Comparison of ENCODE assay signal across 9 cellular contexts in the genomic region with DNA sequence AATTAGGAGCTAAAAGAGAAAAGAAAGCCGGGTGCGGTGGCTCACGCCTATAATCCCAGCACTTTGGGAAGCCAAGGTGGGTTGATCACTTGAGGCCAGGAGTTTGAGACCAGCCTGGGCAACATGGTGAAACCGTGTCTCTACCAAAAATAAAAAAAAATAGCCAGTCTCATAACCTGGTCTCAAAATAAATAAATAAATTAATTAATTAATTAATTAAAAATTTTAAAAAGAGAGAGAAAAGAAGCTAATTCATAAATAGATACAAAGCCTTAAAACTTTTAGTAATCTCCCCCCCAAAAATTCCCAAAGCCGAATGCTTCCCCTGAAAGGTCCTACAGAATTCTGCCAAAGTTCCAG. TPM values are rescaled to one million over a fixed set of nuclear protein-coding genes. Genes with fewer than 3 reads are reported as not detected.
DNase-seq lines count a peak whose midpoint lies in the region; TF ChIP-seq lines count a peak whose summit lies in the region.
"Not testable (repeated sequence)": the region's sequence is repeated elsewhere in the genome, so short reads cannot be mapped to it uniquely, and the experiment has no call there.
"Had no signal": no experiment of that assay in that cellular context is flagged by ENCODE, and none has a peak within 500 bp of the region (broad histone marks: within the 10 kb centered on the region; RNA-seq: fewer than 3 reads in every experiment).

No MANE protein-coding gene starts in this region.

- not testable (repeated sequence) for H3K27me3 ChIP-seq in AG04450 (ENCODE audit: control insufficient read depth, insufficient read depth, low read length); HUES6 (ENCODE audit: control insufficient read depth, insufficient read depth, low read length); esophagus squamous epithelium; mesendoderm (ENCODE audit: insufficient read depth, low read length, poor library complexity); suprapubic skin

- not testable (repeated sequence) for H2BK5ac ChIP-seq in mesendoderm (ENCODE audit: low read length)

- not testable (repeated sequence) for H3K27me3 Mint-ChIP-seq in MCF 10A (ENCODE audit: insufficient read depth, unreplicated experiment)
- H3K27me3 Mint-ChIP-seq in progenitor cell of endocrine pancreas = peaks cover 16% of the 10 kb centered on the region

- not testable (repeated sequence) for H3K36me3 ChIP-seq in HUES6 (ENCODE audit: control insufficient read depth, insufficient read depth, low read length); SK-N-MC (ENCODE audit: insufficient read depth, low read length); esophagus squamous epithelium; mesendoderm (ENCODE audit: control insufficient read depth, insufficient read depth, low read length); suprapubic skin

- H2AK5ac ChIP-seq in mesendoderm (ENCODE audit: low read length) = not testable (repeated sequence)

- WGBS in esophagus squamous epithelium, 2 donors = 56 to 73% methylated on average over 5 of the region's 5 CpGs
- WGBS in mesendoderm (ENCODE audit: extremely low coverage, insufficient coverage, low lambda C conversion rate) = no CpG with 5 or more reads among the region's 5 CpGs
- 81% methylated on average over 5 of the region's 5 CpGs for WGBS in suprapubic skin

- H3K79me2 ChIP-seq in mesendoderm (ENCODE audit: control insufficient read depth, insufficient read depth, low read length) = not testable (repeated sequence)

- H3K36me3 Mint-ChIP-seq in MCF 10A (ENCODE audit: insufficient read depth, unreplicated experiment); progenitor cell of endocrine pancreas (ENCODE audit: insufficient read depth): not testable (repeated sequence)

- H3K4me3 Mint-ChIP-seq in MCF 10A (ENCODE audit: unreplicated experiment) = peak overlapping the region; percentile 46
- H3K4me3 Mint-ChIP-seq in progenitor cell of endocrine pancreas (ENCODE audit: low read depth) = not testable (repeated sequence)

- not testable (repeated sequence) for DNase-seq in AG04450 (ENCODE audit: low read depth, low spot score); SK-N-MC (ENCODE audit: low read depth, low spot score); MCF 10A (ENCODE audit: unreplicated experiment); esophagus squamous epithelium (lab: John Stamatoyannopoulos, UW); mesendoderm; progenitor cell of endocrine pancreas (ENCODE audit: low spot score, unreplicated experiment); suprapubic skin (ENCODE audit: low spot score in 2 of 2)

- peak overlapping the region; percentile 91 for H3K27ac Mint-ChIP-seq in MCF 10A (ENCODE audit: low read depth, unreplicated experiment)
- peak overlapping the region; percentile 83 for H3K27ac Mint-ChIP-seq in progenitor cell of endocrine pancreas

- H3K9me3 Mint-ChIP-seq in MCF 10A (ENCODE audit: unreplicated experiment); progenitor cell of endocrine pancreas (ENCODE audit: low read depth): not testable (repeated sequence)

- intact Hi-C loops in MCF 10A (cut with micrococcal nuclease) = loop anchor here (1.0 to 2.0 kb wide), 3 partner anchors 44 to 113 kb away; no protein-coding TSS in a partner anchor
- intact Hi-C loops in esophagus squamous epithelium (cut with DNase I) = loop anchor here (10.0 kb wide), 1 partner anchor 146 kb away; no protein-coding TSS in a partner anchor

- not testable (repeated sequence) for TF ChIP-seq POLR2A in esophagus squamous epithelium (IDR thresholded peaks at IDR 0.05); suprapubic skin (IDR thresholded peaks at IDR 0.05)

- not testable (repeated sequence) for H3K4me3 ChIP-seq in AG04450 (ENCODE audit: low read depth, low read length); HUES6 (ENCODE audit: low read depth, low read length); esophagus squamous epithelium; mesendoderm (ENCODE audit: low read length); suprapubic skin
- peak overlapping the region; percentile 67 for H3K4me3 ChIP-seq in SK-N-MC

- H3K9me3 ChIP-seq in AG04450 (ENCODE audit: control insufficient read depth, insufficient read depth, low read length); HUES6 (ENCODE audit: control insufficient read depth, insufficient read depth, low read depth, low read length); SK-N-MC (ENCODE audit: low read depth, low read length); esophagus squamous epithelium; suprapubic skin: not testable (repeated sequence)

- TF ChIP-seq CTCF in AG04450 (IDR thresholded peaks at IDR 0.05; ENCODE audit: low read depth, low read length); MCF 10A (IDR thresholded peaks at IDR 0.05; ENCODE audit: unreplicated experiment); esophagus squamous epithelium (IDR thresholded peaks at IDR 0.05); progenitor cell of endocrine pancreas (IDR thresholded peaks at IDR 0.05; ENCODE audit: unreplicated experiment); suprapubic skin (IDR thresholded peaks at IDR 0.05): not testable (repeated sequence)

- H3K79me1 ChIP-seq in mesendoderm (ENCODE audit: low read length) = not testable (repeated sequence)

- not testable (repeated sequence) for H2BK15ac ChIP-seq in mesendoderm (replicated peaks; ENCODE audit: low read depth)

- not testable (repeated sequence) for H4K5ac ChIP-seq in mesendoderm (ENCODE audit: low read length)

- POLR2A ChIA-PET in AG04450 (lab: Yijun Ruan, JAX) = interaction anchor here (1.6 kb wide), 1 partner anchor 79 kb away, joined by 4 read pairs; no protein-coding TSS in a partner anchor
- POLR2A ChIA-PET in MCF 10A (lab: Yijun Ruan, JAX) = interaction anchor here (0.8 to 6.7 kb wide), 14 partner anchors 10 to 167 kb away, joined by 3 to 111 read pairs (median 7); partner anchors contain the start of gene PIM1

- peaks cover 31% of the 10 kb centered on the region for H3K4me1 Mint-ChIP-seq in MCF 10A (ENCODE audit: insufficient read depth, unreplicated experiment)
- H3K4me1 Mint-ChIP-seq in progenitor cell of endocrine pancreas (ENCODE audit: low read depth) = not testable (repeated sequence)

- H3K23ac ChIP-seq in mesendoderm (ENCODE audit: low read length) = not testable (repeated sequence)

- H3K18ac ChIP-seq in mesendoderm (ENCODE audit: low read length) = not testable (repeated sequence)

- CTCF ChIA-PET in AG04450 (lab: Charles Lee) = interaction anchor here (0.7 to 4.9 kb wide), 7 partner anchors 8 to 151 kb away, joined by 3 to 36 read pairs (median 7); no protein-coding TSS in a partner anchor
- CTCF ChIA-PET in MCF 10A (lab: Yijun Ruan, JAX) = interaction anchor here (0.6 to 19.6 kb wide), 15 partner anchors 8 to 174 kb away, joined by 3 to 314 read pairs (median 4); partner anchors contain the start of genes C6orf89 and PIM1

- not testable (repeated sequence) for TF ChIP-seq EP300 in suprapubic skin (IDR thresholded peaks at IDR 0.05)

- not testable (repeated sequence) for H2BK120ac ChIP-seq in mesendoderm (ENCODE audit: low read depth, low read length)

- H3K4ac ChIP-seq in mesendoderm (ENCODE audit: low read depth, low read length) = not testable (repeated sequence)

- not testable (repeated sequence) for H4K8ac ChIP-seq in mesendoderm (ENCODE audit: low read depth, low read length)

- H3K27ac ChIP-seq in AG04450 (ENCODE audit: low read depth, low read length) (peak overlapping the region; percentile 97), SK-N-MC (peak overlapping the region; percentile 78), esophagus squamous epithelium (peak overlapping the region in 3 of 4 donors; percentile 81 to 91 (median 90)), mesendoderm (ENCODE audit: low read depth, low read length) (peak overlapping the region; percentile 94), suprapubic skin (peak overlapping the region; percentile 87)
- not testable (repeated sequence) for H3K27ac ChIP-seq in HUES6 (ENCODE audit: low read depth, low read length)

- H3K56ac ChIP-seq in mesendoderm (ENCODE audit: low read length) = peak overlapping the region; percentile 91

- not testable (repeated sequence) for BruUV-seq in MCF 10A (replicated peaks; lab: Mats Ljungman, UMichigan)

- H3K4me1 ChIP-seq in HUES6 (ENCODE audit: control insufficient read depth, insufficient read depth, low read length) = peaks cover 37% of the 10 kb centered on the region
- peaks cover 24 to 70% (median 38%) of the 10 kb centered on the region in 3 donors for H3K4me1 ChIP-seq in esophagus squamous epithelium
- not testable (repeated sequence) for H3K4me1 ChIP-seq in mesendoderm (ENCODE audit: control insufficient read depth, low read depth, low read length)
- peaks cover 34% of the 10 kb centered on the region for H3K4me1 ChIP-seq in suprapubic skin

- not testable (repeated sequence) for H3K4me2 ChIP-seq in mesendoderm (ENCODE audit: low read length)

- peak overlapping the region; percentile 92 for H3K9ac ChIP-seq in HUES6 (ENCODE audit: low read length)
- peak overlapping the region; percentile 70 for H3K9ac ChIP-seq in SK-N-MC (ENCODE audit: insufficient read length)
- peak overlapping the region; percentile 74 for H3K9ac ChIP-seq in mesendoderm (ENCODE audit: low read length)

RNA-seq across cellular contexts. Expression of gene FGD2, which starts 53.5 kb away (rescaled TPM):
- polyA plus RNA-seq in AG04450 (2011; rRNA removed) = not detected in 2 replicates
- polyA minus RNA-seq in AG04450 (2011; rRNA and poly(A)+ RNA removed) = not detected in 2 replicates
- total RNA-seq in MCF 10A (2022) (not detected in 2 replicates), esophagus squamous epithelium (10 to 100 TPM in 1 of 4 donors, 1 to 10 TPM in 3; 2.6 to 13.4 (median 5.3) TPM), progenitor cell of endocrine pancreas (not detected in 2 replicates), suprapubic skin (10 to 100 TPM in 1 of 4 donors, 1 to 10 TPM in 3; 2.4 to 13.6 (median 4.6) TPM)
- polyA plus RNA-seq in mesendoderm (2013, experiment 1 of 2) = 0.18 TPM
- polyA plus RNA-seq in mesendoderm (2013, experiment 2 of 2) = 0.20 TPM
- total RNA-seq: fibroblast of villous mesenchyme had no signal
